8 cellular contexts compared by ENCODE assay signal in genomic region chr1:36576118-36576517, GRCh38.
DNase-seq lines count a peak whose midpoint lies in the region; ATAC-seq and TF ChIP-seq lines count a peak whose summit lies in the region.

No MANE protein-coding gene starts in this region.

- H3K4me1 Mint-ChIP-seq in T-helper 17 cell: peaks cover 13% of the 10 kb centered on the region

- H3K4me1 ChIP-seq in Loucy (ENCODE audit: insufficient read depth, low read length, poor library complexity, severe bottlenecking): no peaks in the 10 kb centered on the region

- no peak overlapping the region for H3K4me3 Mint-ChIP-seq in T-helper 17 cell

- H3K27me3 ChIP-seq in Loucy (ENCODE audit: insufficient read depth, low read length, poor library complexity, severe bottlenecking): no peaks in the 10 kb centered on the region

- no peak overlapping the region for H3K4me3 ChIP-seq in Loucy (ENCODE audit: low read length, poor library complexity, severe bottlenecking)

- no peaks in the 10 kb centered on the region for H4K20me1 ChIP-seq in Loucy (ENCODE audit: insufficient read depth, low read length, poor library complexity, severe bottlenecking)

- no peaks in the 10 kb centered on the region for H3F3A ChIP-seq in Loucy (ENCODE audit: low read depth)

- H3K4me2 ChIP-seq in Loucy (ENCODE audit: low read depth, low read length, poor library complexity, severe bottlenecking): no peak overlapping the region

- no peaks in the 10 kb centered on the region for H3K79me2 ChIP-seq in Loucy (ENCODE audit: insufficient read depth, low read length)

- H3K9me2 ChIP-seq in Loucy (replicated peaks; ENCODE audit: low read depth, low read length): no peaks in the 10 kb centered on the region

- TF ChIP-seq CTCF in Loucy (conservative IDR thresholded peaks at IDR 0.05; ENCODE audit: low read length): peak; percentile 90

- no peak overlapping the region for H3K9ac ChIP-seq in Loucy (ENCODE audit: low read depth, low read length, poor library complexity, severe bottlenecking)

- no peak overlapping the region for H3K27ac Mint-ChIP-seq in T-helper 17 cell

- peaks cover 52% of the 10 kb centered on the region for H3K27me3 Mint-ChIP-seq in T-helper 17 cell

- peak; percentile 89 for DNase-seq in ELF-1 (ENCODE audit: low read depth, low spot score)
- peak; percentile 16 to 33 (median 22) for DNase-seq in T-helper 17 cell
- peak; percentile 75 for DNase-seq in astrocyte of the hippocampus (ENCODE audit: low read depth, low spot score)
- DNase-seq in iris pigment epithelial cell (ENCODE audit: low read depth): peak; percentile 25
- peak; percentile 23 for DNase-seq in stimulated activated CD4-positive, alpha-beta T cell treated with anti-CD3 and anti-CD28 coated beads, Interleukin-2, amount 100 ng/mL, for 4 hours (ENCODE audit: low read depth)
- DNase-seq in occipital lobe (lab: John Stamatoyannopoulos, UW): no peak

- peaks cover 2% of the 10 kb centered on the region for H3K36me3 Mint-ChIP-seq in T-helper 17 cell (ENCODE audit: low read depth)

- H3K36me3 ChIP-seq in Loucy (ENCODE audit: insufficient read depth, low read length): no peaks in the 10 kb centered on the region

- no peak overlapping the region for H2AFZ ChIP-seq in Loucy (ENCODE audit: low read length)

- H3K9me3 ChIP-seq in Loucy (ENCODE audit: insufficient read depth, low read depth, low read length) (no peaks in the 10 kb centered on the region), T-helper 17 cell (ENCODE audit: control insufficient read depth, low read length, poor library complexity, severe bottlenecking) (no peaks in the 10 kb centered on the region)

- ATAC-seq in T-helper 17 cell (peak; percentile 59), HG03139 (IDR thresholded peaks at IDR 0.05; ENCODE audit: unreplicated experiment) (no peak)
